ENCODE assay signal across 9 cellular contexts in genomic region chr6:155273438-155273837, GRCh38. TPM values are rescaled to one million over a fixed set of nuclear protein-coding genes. Genes with fewer than 3 reads are reported as not detected.
A peak's percentile ranks its signal among the peaks of the same experiment; 100 is the strongest.
DNase-seq lines count a peak whose midpoint lies in the region; ATAC-seq, FAIRE-seq and TF ChIP-seq lines count a peak whose summit lies in the region.
"Had no signal": no experiment of that assay in that cellular context is flagged by ENCODE, and none has a peak within 500 bp of the region (broad histone marks: within the 10 kb centered on the region; RNA-seq: fewer than 3 reads in every experiment).

No MANE protein-coding gene starts in this region.

- no peak overlapping the region for H3K27ac ChIP-seq in kidney (ENCODE audit: low read depth in 2 of 2, low read length in 2 of 2)
- H3K27ac ChIP-seq: cardiac muscle cell had no signal

- in situ Hi-C loops in GM13977 (cut with MboI; ENCODE audit: low pct_unique_long_range_greater_than_20kb, low sequenced_read_pairs, unreplicated experiment) = loop anchor here (25.0 kb wide), 1 partner anchor 586 kb away; no protein-coding TSS in a partner anchor

- intact Hi-C loops in kidney (cut with DNase I) = no loop called here

- DNase-seq in SK-N-DZ (ENCODE audit: low spot score) (peak; percentile 87), fibroblast of the conjunctiva (ENCODE audit: low read depth) (peak; percentile 50), retinal pigment epithelial cell (ENCODE audit: low read depth) (peak; percentile 56), HUDEP-2 (lab: John Stamatoyannopoulos, UW; ENCODE audit: unreplicated experiment in 76 of 76) (no peak), kidney (no peak), GM13977 (ENCODE audit: low spot score) (no peak)

- FAIRE-seq in kidney (lab: Jason Lieb, UNC) = no peak

- H3K9me3 ChIP-seq in kidney (ENCODE audit: control insufficient read depth in 1 of 2, low read length in 2 of 2) = no peaks in the 10 kb centered on the region

- H3K4me3 ChIP-seq in retinal pigment epithelial cell (ENCODE audit: low read length) (no peak overlapping the region), kidney (ENCODE audit: low read length in 2 of 2) (no peak overlapping the region)
- H3K4me3 ChIP-seq: cardiac muscle cell had no signal

- peaks cover 0 to 2% of the 10 kb centered on the region in 2 donors for H3K36me3 ChIP-seq in kidney (ENCODE audit: control insufficient read depth in 1 of 2, insufficient read depth in 2 of 2, low read length in 2 of 2)

- H3K4me1 ChIP-seq in kidney (ENCODE audit: control insufficient read depth in 1 of 2, insufficient read depth in 1 of 2, low read depth in 1 of 2, low read length in 2 of 2) = no peaks in the 10 kb centered on the region

- TF ChIP-seq CTCF in retinal pigment epithelial cell (conservative IDR thresholded peaks at IDR 0.05; ENCODE audit: low read depth, low read length) (no peak), kidney (IDR thresholded peaks at IDR 0.05; ENCODE audit: borderline replicate concordance, extremely low read depth, insufficient read depth) (no peak), GM13977 (IDR thresholded peaks at IDR 0.05; ENCODE audit: extremely low read depth, insufficient read depth, missing control alignments) (no peak)

- no peak overlapping the region for H3K9ac ChIP-seq in kidney (ENCODE audit: low read length in 2 of 2)

- ATAC-seq in GM18907 (IDR thresholded peaks at IDR 0.05; ENCODE audit: unreplicated experiment) (peak; percentile 53), GM18867 (IDR thresholded peaks at IDR 0.05; ENCODE audit: unreplicated experiment) (no peak)

RNA-seq across cellular contexts. Expression of gene CLDN20, which starts 9.6 kb away (rescaled TPM):
- not detected in 2 replicates for polyA plus RNA-seq in SK-N-DZ (2014; cell fraction: cytosol; rRNA removed)
- polyA plus RNA-seq in SK-N-DZ (2014; cell fraction: nucleus; rRNA removed) = not detected in 2 replicates
- total RNA-seq in kidney = not detected
- polyA plus RNA-seq in kidney (ENCODE audit: insufficient read depth, low read depth, low replicate concordance) = 0.77 TPM
- total RNA-seq: cardiac muscle cell had no signal

RNA-seq across cellular contexts. Expression of gene TFB1M, which starts 40.8 kb away (rescaled TPM):
- polyA plus RNA-seq in SK-N-DZ (2014; cell fraction: cytosol; rRNA removed) = 13.4 and 19.8 TPM in 2 replicates
- polyA plus RNA-seq in SK-N-DZ (2014; cell fraction: nucleus; rRNA removed) = 17.3 and 50.9 TPM in 2 replicates
- 28.1 TPM for total RNA-seq in kidney
- polyA plus RNA-seq in kidney (ENCODE audit: insufficient read depth, low read depth, low replicate concordance) = 16.3 TPM

Comparison
In these comparisons a context has a peak if more than half of its experiments do, and no peak if none do; other contexts are left out.
1. DNase-seq: peak in SK-N-DZ (single experiment), fibroblast of the conjunctiva (single experiment) and retinal pigment epithelial cell (single experiment); none in HUDEP-2 (0 of 76), kidney (single experiment) and GM13977 (single experiment).